ENCODE assay signal across 16 cellular contexts in the genomic region with DNA sequence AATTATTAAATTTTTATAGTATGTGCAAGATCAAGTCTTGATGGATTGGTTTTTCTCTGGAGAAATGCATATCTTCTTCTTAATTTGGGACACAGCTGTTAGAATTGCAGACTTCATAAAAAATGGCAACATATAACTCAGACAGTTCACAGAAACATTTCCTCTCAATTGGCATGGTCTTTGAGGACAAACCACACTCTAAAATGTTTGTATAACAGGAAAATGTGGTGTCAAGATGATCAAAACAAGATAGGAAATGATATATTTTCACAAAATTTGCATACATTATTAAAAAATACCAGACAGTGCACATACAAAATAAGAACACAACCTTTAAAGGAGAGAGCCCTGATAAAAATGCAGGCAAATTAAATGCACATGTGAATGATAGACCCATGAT.
"Had no signal": no experiment of that assay in that cellular context is flagged by ENCODE, and none has a peak within 500 bp of the region (broad histone marks: within the 10 kb centered on the region; RNA-seq: fewer than 3 reads in every experiment).

No MANE protein-coding gene starts in this region.

- H3K27ac ChIP-seq: cardiac muscle cell, coronary artery, gastroesophageal sphincter, psoas muscle, right lobe of liver, tibial nerve had no signal

- H3K27ac Mint-ChIP-seq: nephron progenitor cell; stimulated activated naive B cell treated with anti-CD40 and anti-IgM and Interleukin-4, amounts not matched to agents 10 μg/mL and 1 μg/mL and 100 μg/mL, for 72 hours had no signal

- DNase-seq: activated CD8-positive, alpha-beta memory T cell treated with anti-CD3 and anti-CD28 coated beads, Interleukin-2, amount 50 U/mL, for 4 hours; effector CD4-positive, alpha-beta T cell; islet precursor cell; mammary epithelial cell; mucosa of descending colon; nephron progenitor cell; psoas muscle; right lobe of liver; stimulated activated CD4-positive, alpha-beta T cell treated with anti-CD3 and anti-CD28 coated beads, Interleukin-2, amount 100 ng/mL, for 24 hours; stimulated activated naive B cell treated with anti-CD40 and anti-IgM and Interleukin-4, amounts not matched to agents 10 μg/mL and 1 μg/mL and 100 μg/mL, for 72 hours; SW 1271 had no signal

- H3K4me1 Mint-ChIP-seq: nephron progenitor cell; stimulated activated naive B cell treated with anti-CD40 and anti-IgM and Interleukin-4, amounts not matched to agents 10 μg/mL and 1 μg/mL and 100 μg/mL, for 72 hours had no signal

- H3K9me3 Mint-ChIP-seq: nephron progenitor cell; stimulated activated naive B cell treated with anti-CD40 and anti-IgM and Interleukin-4, amounts not matched to agents 10 μg/mL and 1 μg/mL and 100 μg/mL, for 72 hours had no signal

- H3K4me1 ChIP-seq: psoas muscle, right lobe of liver had no signal

- H3K4me3 Mint-ChIP-seq: nephron progenitor cell; stimulated activated naive B cell treated with anti-CD40 and anti-IgM and Interleukin-4, amounts not matched to agents 10 μg/mL and 1 μg/mL and 100 μg/mL, for 72 hours had no signal

- H3K9me3 ChIP-seq: gastroesophageal sphincter, mucosa of descending colon, psoas muscle, right lobe of liver, tibial nerve had no signal

- ATAC-seq: gastroesophageal sphincter; left lobe of liver; mucosa of descending colon; psoas muscle; right lobe of liver; stimulated activated naive B cell treated with anti-CD40 and anti-IgM and Interleukin-4, amounts not matched to agents 10 μg/mL and 1 μg/mL and 100 μg/mL, for 72 hours had no signal

- H3K36me3 ChIP-seq: cardiac muscle cell, gastroesophageal sphincter, right lobe of liver, tibial nerve had no signal

- H3K36me3 Mint-ChIP-seq: stimulated activated naive B cell treated with anti-CD40 and anti-IgM and Interleukin-4, amounts not matched to agents 10 μg/mL and 1 μg/mL and 100 μg/mL, for 72 hours had no signal

- H3K4me3 ChIP-seq: cardiac muscle cell, coronary artery, gastroesophageal sphincter, mucosa of descending colon, psoas muscle, right lobe of liver, tibial nerve had no signal

- H3K27me3 ChIP-seq: cardiac muscle cell, gastroesophageal sphincter, right lobe of liver, tibial nerve had no signal
